2 cellular contexts compared by ENCODE assay signal in the genomic region with DNA sequence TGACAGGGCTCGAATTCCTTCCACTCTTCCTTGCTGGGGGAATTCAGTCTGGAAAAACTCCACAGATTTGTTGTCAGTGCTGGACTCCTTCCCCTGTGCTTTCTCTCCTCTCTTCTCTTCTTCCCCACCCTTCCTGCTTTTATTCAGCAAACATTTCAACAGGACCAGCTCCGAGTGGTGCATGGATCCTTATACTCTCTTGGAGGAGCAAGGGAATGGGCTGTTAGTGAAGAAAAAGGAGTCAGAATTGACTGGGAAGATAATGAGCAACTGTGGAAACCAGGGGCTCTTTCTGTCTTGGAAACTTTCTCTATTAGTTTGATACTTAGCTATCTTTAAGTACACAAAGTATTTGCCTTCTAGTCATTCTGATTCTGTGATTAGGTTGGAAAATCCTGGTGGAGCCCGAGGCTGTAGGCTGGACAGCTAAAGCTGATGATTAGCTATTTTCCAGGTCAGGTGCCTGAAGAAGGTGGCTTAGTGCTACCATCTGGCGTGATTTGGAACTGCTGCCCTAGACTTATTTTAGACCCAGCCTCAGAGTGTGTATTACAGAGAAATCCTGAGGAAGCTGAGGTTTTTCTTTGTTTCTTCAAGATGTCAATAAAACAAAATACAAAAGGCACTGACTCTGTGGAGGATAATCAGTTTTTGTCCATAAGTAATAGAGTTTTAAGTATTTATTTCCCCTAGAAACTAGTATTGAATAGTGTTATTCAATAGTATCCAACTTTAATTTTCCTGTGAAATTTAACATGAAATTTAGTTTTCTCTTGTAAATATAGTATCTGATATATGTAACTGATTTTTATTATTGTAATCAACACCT.
TF ChIP-seq lines count a peak whose summit lies in the region.

No MANE protein-coding gene starts in this region.

TF ChIP-seq in GM23338, 12 proteins besides CTCF, POLR2A, EP300 and RAD21 (continues in another document):
- no peak for TF ChIP-seq JUNB (IDR thresholded peaks at IDR 0.05; ENCODE audit: unreplicated experiment)
- TF ChIP-seq, protein P1, sequence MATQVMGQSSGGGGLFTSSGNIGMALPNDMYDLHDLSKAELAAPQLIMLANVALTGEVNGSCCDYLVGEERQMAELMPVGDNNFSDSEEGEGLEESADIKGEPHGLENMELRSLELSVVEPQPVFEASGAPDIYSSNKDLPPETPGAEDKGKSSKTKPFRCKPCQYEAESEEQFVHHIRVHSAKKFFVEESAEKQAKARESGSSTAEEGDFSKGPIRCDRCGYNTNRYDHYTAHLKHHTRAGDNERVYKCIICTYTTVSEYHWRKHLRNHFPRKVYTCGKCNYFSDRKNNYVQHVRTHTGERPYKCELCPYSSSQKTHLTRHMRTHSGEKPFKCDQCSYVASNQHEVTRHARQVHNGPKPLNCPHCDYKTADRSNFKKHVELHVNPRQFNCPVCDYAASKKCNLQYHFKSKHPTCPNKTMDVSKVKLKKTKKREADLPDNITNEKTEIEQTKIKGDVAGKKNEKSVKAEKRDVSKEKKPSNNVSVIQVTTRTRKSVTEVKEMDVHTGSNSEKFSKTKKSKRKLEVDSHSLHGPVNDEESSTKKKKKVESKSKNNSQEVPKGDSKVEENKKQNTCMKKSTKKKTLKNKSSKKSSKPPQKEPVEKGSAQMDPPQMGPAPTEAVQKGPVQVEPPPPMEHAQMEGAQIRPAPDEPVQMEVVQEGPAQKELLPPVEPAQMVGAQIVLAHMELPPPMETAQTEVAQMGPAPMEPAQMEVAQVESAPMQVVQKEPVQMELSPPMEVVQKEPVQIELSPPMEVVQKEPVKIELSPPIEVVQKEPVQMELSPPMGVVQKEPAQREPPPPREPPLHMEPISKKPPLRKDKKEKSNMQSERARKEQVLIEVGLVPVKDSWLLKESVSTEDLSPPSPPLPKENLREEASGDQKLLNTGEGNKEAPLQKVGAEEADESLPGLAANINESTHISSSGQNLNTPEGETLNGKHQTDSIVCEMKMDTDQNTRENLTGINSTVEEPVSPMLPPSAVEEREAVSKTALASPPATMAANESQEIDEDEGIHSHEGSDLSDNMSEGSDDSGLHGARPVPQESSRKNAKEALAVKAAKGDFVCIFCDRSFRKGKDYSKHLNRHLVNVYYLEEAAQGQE (IDR thresholded peaks at IDR 0.05; ENCODE audit: unreplicated experiment): no peak
- no peak for TF ChIP-seq EZH2 (IDR thresholded peaks at IDR 0.05; ENCODE audit: low read depth, unreplicated experiment)
- no peak for TF ChIP-seq CREB1 (CRISPR knock-in tag; IDR thresholded peaks at IDR 0.05; ENCODE audit: low read depth)
- TF ChIP-seq, protein P2, sequence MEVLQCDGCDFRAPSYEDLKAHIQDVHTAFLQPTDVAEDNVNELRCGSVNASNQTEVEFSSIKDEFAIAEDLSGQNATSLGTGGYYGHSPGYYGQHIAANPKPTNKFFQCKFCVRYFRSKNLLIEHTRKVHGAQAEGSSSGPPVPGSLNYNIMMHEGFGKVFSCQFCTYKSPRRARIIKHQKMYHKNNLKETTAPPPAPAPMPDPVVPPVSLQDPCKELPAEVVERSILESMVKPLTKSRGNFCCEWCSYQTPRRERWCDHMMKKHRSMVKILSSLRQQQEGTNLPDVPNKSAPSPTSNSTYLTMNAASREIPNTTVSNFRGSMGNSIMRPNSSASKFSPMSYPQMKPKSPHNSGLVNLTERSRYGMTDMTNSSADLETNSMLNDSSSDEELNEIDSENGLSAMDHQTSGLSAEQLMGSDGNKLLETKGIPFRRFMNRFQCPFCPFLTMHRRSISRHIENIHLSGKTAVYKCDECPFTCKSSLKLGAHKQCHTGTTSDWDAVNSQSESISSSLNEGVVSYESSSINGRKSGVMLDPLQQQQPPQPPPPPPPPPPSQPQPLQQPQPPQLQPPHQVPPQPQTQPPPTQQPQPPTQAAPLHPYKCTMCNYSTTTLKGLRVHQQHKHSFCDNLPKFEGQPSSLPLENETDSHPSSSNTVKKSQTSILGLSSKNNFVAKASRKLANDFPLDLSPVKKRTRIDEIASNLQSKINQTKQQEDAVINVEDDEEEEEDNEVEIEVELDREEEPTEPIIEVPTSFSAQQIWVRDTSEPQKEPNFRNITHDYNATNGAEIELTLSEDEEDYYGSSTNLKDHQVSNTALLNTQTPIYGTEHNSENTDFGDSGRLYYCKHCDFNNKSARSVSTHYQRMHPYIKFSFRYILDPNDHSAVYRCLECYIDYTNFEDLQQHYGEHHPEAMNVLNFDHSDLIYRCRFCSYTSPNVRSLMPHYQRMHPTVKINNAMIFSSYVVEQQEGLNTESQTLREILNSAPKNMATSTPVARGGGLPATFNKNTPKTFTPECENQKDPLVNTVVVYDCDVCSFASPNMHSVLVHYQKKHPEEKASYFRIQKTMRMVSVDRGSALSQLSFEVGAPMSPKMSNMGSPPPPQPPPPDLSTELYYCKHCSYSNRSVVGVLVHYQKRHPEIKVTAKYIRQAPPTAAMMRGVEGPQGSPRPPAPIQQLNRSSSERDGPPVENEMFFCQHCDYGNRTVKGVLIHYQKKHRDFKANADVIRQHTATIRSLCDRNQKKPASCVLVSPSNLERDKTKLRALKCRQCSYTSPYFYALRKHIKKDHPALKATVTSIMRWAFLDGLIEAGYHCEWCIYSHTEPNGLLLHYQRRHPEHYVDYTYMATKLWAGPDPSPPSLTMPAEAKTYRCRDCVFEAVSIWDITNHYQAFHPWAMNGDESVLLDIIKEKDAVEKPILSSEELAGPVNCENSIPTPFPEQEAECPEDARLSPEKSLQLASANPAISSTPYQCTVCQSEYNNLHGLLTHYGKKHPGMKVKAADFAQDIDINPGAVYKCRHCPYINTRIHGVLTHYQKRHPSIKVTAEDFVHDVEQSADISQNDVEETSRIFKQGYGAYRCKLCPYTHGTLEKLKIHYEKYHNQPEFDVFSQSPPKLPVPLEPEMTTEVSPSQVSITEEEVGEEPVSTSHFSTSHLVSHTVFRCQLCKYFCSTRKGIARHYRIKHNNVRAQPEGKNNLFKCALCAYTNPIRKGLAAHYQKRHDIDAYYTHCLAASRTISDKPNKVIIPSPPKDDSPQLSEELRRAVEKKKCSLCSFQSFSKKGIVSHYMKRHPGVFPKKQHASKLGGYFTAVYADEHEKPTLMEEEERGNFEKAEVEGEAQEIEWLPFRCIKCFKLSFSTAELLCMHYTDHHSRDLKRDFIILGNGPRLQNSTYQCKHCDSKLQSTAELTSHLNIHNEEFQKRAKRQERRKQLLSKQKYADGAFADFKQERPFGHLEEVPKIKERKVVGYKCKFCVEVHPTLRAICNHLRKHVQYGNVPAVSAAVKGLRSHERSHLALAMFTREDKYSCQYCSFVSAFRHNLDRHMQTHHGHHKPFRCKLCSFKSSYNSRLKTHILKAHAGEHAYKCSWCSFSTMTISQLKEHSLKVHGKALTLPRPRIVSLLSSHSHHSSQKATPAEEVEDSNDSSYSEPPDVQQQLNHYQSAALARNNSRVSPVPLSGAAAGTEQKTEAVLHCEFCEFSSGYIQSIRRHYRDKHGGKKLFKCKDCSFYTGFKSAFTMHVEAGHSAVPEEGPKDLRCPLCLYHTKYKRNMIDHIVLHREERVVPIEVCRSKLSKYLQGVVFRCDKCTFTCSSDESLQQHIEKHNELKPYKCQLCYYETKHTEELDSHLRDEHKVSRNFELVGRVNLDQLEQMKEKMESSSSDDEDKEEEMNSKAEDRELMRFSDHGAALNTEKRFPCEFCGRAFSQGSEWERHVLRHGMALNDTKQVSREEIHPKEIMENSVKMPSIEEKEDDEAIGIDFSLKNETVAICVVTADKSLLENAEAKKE (CRISPR knock-in tag; IDR thresholded peaks at IDR 0.05): no peak
- no peak for TF ChIP-seq STAT1 (IDR thresholded peaks at IDR 0.05; ENCODE audit: unreplicated experiment)
- no peak for TF ChIP-seq ZNF331 (CRISPR knock-in tag; IDR thresholded peaks at IDR 0.05; ENCODE audit: low read depth)
- TF ChIP-seq NANOG (IDR thresholded peaks at IDR 0.05; ENCODE audit: borderline replicate concordance): no peak
- no peak for TF ChIP-seq EZH2phosphoT487 (IDR thresholded peaks at IDR 0.05; ENCODE audit: unreplicated experiment)
- TF ChIP-seq POLR2AphosphoS5 (IDR thresholded peaks at IDR 0.05; ENCODE audit: low read depth): no peak

TF ChIP-seq in endothelial cell of umbilical vein, 7 proteins besides CTCF, POLR2A, EP300 and RAD21:
- TF ChIP-seq, protein P3, sequence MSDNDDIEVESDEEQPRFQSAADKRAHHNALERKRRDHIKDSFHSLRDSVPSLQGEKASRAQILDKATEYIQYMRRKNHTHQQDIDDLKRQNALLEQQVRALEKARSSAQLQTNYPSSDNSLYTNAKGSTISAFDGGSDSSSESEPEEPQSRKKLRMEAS (IDR thresholded peaks at IDR 0.05; ENCODE audit: insufficient read depth, insufficient read length): no peak
- TF ChIP-seq MYC (IDR thresholded peaks at IDR 0.05; ENCODE audit: low read depth, low read length) (no peak), EZH2 (IDR thresholded peaks at IDR 0.05; ENCODE audit: borderline replicate concordance, low read depth, low read length, severe bottlenecking) (no peak), POLR2AphosphoS5 (IDR thresholded peaks at IDR 0.05; ENCODE audit: insufficient read depth, low read depth, low read length) (no peak), FOS (IDR thresholded peaks at IDR 0.05; ENCODE audit: borderline replicate concordance, insufficient read depth, low read length) (no peak), JUN (IDR thresholded peaks at IDR 0.05; ENCODE audit: borderline replicate concordance, insufficient read depth, insufficient read length, low read depth) (no peak), GATA2 (IDR thresholded peaks at IDR 0.05; ENCODE audit: insufficient read depth, insufficient read length, low read depth, low read length) (no peak)
